29 cellular contexts compared by ENCODE assay signal in genomic region chr1:51222809-51223208, GRCh38.
"Had no signal": no experiment of that assay in that cellular context is flagged by ENCODE, and none has a peak within 500 bp of the region (broad histone marks: within the 10 kb centered on the region; RNA-seq: fewer than 3 reads in every experiment).

No MANE protein-coding gene starts in this region.

- H3K9me3 ChIP-seq: colonic mucosa, esophagus muscularis mucosa, esophagus squamous epithelium, gastrocnemius medialis, gastroesophageal sphincter, heart left ventricle, heart right ventricle had no signal

- H3K4me1 ChIP-seq: colonic mucosa, esophagus muscularis mucosa, gastrocnemius medialis, gastroesophageal sphincter, heart left ventricle, heart right ventricle had no signal

- DNase-seq: colonic mucosa; cortex of kidney; dermis blood vessel endothelial cell; dorsolateral prefrontal cortex; effector CD4-positive, alpha-beta T cell; effector CD8-positive, alpha-beta T cell; effector memory CD4-positive, alpha-beta T cell; effector memory CD8-positive, alpha-beta T cell; endodermal cell; erythroblast; esophagus squamous epithelium; foreskin fibroblast; foreskin keratinocyte; foreskin melanocyte; gastrocnemius medialis; glutamatergic neuron; head of caudate nucleus; heart left ventricle; heart right ventricle had no signal

- H3K4me3 Mint-ChIP-seq: dendritic cell treated with granulocyte-macrophage colony-stimulating factor and Interleukin-4, amounts not matched to agents 40 ng/mL and 50 ng/mL, for 4 days; effector memory CD8-positive, alpha-beta T cell; endodermal cell had no signal

- FAIRE-seq: colon, endometrium, endothelial cell of umbilical vein, frontal cortex had no signal

- ATAC-seq: effector memory CD8-positive, alpha-beta T cell; esophagus mucosa; foreskin keratinocyte; gastrocnemius medialis; gastroesophageal sphincter; heart left ventricle; heart right ventricle had no signal

- H3K27me3 ChIP-seq: colonic mucosa, dorsolateral prefrontal cortex, esophagus muscularis mucosa, esophagus squamous epithelium, gastrocnemius medialis, gastroesophageal sphincter, heart left ventricle had no signal

- H3K27me3 Mint-ChIP-seq: dendritic cell treated with granulocyte-macrophage colony-stimulating factor and Interleukin-4, amounts not matched to agents 40 ng/mL and 50 ng/mL, for 4 days had no signal

- H3K9me3 Mint-ChIP-seq: dendritic cell treated with granulocyte-macrophage colony-stimulating factor and Interleukin-4, amounts not matched to agents 40 ng/mL and 50 ng/mL, for 4 days; effector memory CD8-positive, alpha-beta T cell; endodermal cell had no signal

- H3K27ac Mint-ChIP-seq: dendritic cell treated with granulocyte-macrophage colony-stimulating factor and Interleukin-4, amounts not matched to agents 40 ng/mL and 50 ng/mL, for 4 days; effector memory CD8-positive, alpha-beta T cell; endodermal cell had no signal

- H3K4me3 ChIP-seq: colonic mucosa, coronary artery, dorsolateral prefrontal cortex, esophagus muscularis mucosa, esophagus squamous epithelium, gastrocnemius medialis, gastroesophageal sphincter, heart left ventricle, heart right ventricle had no signal

- H3K36me3 ChIP-seq: colonic mucosa, esophagus muscularis mucosa, esophagus squamous epithelium, gastrocnemius medialis, gastroesophageal sphincter, heart left ventricle, heart right ventricle had no signal

- H3K27ac ChIP-seq: colonic mucosa, coronary artery, dorsolateral prefrontal cortex, epithelial cell of prostate, esophagus muscularis mucosa, esophagus squamous epithelium, foreskin keratinocyte, gastrocnemius medialis, gastroesophageal sphincter, heart left ventricle, heart right ventricle had no signal
